ENCODE assay signal across 27 cellular contexts in genomic region chr7:106451171-106451570, GRCh38.
"Had no signal": no experiment of that assay in that cellular context is flagged by ENCODE, and none has a peak within 500 bp of the region (broad histone marks: within the 10 kb centered on the region; RNA-seq: fewer than 3 reads in every experiment).

No MANE protein-coding gene starts in this region.

- H3K36me3 ChIP-seq: brain microvascular endothelial cell, gastroesophageal sphincter had no signal

- H3K4me3 ChIP-seq: gastroesophageal sphincter had no signal

- H3K27ac ChIP-seq: brain microvascular endothelial cell, gastroesophageal sphincter had no signal

- H3K4me1 ChIP-seq: gastroesophageal sphincter had no signal

- FAIRE-seq: astrocyte, colon, endothelial cell of umbilical vein had no signal

- H3K27me3 ChIP-seq: brain microvascular endothelial cell, gastroesophageal sphincter had no signal

- DNase-seq: activated CD4-positive, alpha-beta memory T cell treated with anti-CD3 and anti-CD28 coated beads for 36 hours; activated CD4-positive, alpha-beta T cell treated with anti-CD3 and anti-CD28 coated beads for 36 hours; activated CD4-positive, alpha-beta T cell treated with anti-CD3 and anti-CD28 coated beads, Interleukin-2, amount 10 ng/mL, durations not matched to agents 24 days and 14 days; activated CD4-positive, CD25-positive, alpha-beta regulatory T cell; activated CD4-positive, CD25-positive, alpha-beta regulatory T cell treated with anti-CD3 and anti-CD28 coated beads, Interleukin-2, amount 50 U/mL, for 72 hours; activated CD8-positive, alpha-beta memory T cell treated with anti-CD3 and anti-CD28 coated beads, Interleukin-2, amount 10 ng/mL, durations not matched to agents 7 days and 5 days; activated CD8-positive, alpha-beta memory T cell treated with anti-CD3 and anti-CD28 coated beads, Interleukin-2, amount 50 U/mL, for 4 hours; activated CD8-positive, alpha-beta T cell treated with anti-CD3 and anti-CD28 coated beads, Interleukin-2, amount 10 ng/mL, durations not matched to agents 7 days and 5 days; activated gamma-delta T cell; activated naive CD4-positive, alpha-beta T cell; activated naive CD4-positive, alpha-beta T cell treated with anti-CD3 and anti-CD28 coated beads, Interleukin-2, amount 10 ng/mL, durations not matched to agents 7 days and 5 days; activated T-cell treated with anti-CD3 and anti-CD28 coated beads, Interleukin-2, amount 50 U/mL, for 1 hour; activated T-cell treated with anti-CD3 and anti-CD28 coated beads, Interleukin-2, amount 50 U/mL, for 48 hours; amniotic stem cell; anterior cingulate cortex; brain microvascular endothelial cell; caudate nucleus; cortex of kidney; dermis blood vessel endothelial cell; effector CD4-positive, alpha-beta T cell; effector memory CD8-positive, alpha-beta T cell; foreskin melanocyte; T-helper 2 cell had no signal
